Comparison of ENCODE assay signal across 8 cellular contexts in genomic region chr17:29622337-29623282, GRCh38. TPM values are rescaled to one million over a fixed set of nuclear protein-coding genes. Genes with fewer than 3 reads are reported as not detected.
A peak's percentile ranks its signal among the peaks of the same experiment; 100 is the strongest.
DNase-seq lines count a peak whose midpoint lies in the region; ATAC-seq and TF ChIP-seq lines count a peak whose summit lies in the region.

CORO6 (minus strand) TSS chr17:29622912; CDS start chr17:29621421, 1,491 bp downstream.

- H3K36me3 ChIP-seq in stomach, result peaks cover 0 to 4% (median 2%) of the 10 kb centered on the region in 4 donors

- 2 to 4% (median 4%) methylated on average over 37 to 77 of the region's 77 CpGs for WGBS in stomach, 5 donors

- no peaks in the 10 kb centered on the region for H3K27me3 ChIP-seq in mononuclear cell (ENCODE audit: insufficient read depth, low read length)
- H3K27me3 ChIP-seq in stomach, result peaks cover 0 to 20% (median 6%) of the 10 kb centered on the region in 3 donors

- no peak for TF ChIP-seq CTCF in stomach (IDR thresholded peaks at IDR 0.05)

- DNase-seq in CMK (ENCODE audit: low read depth) (peak; percentile 36), NCI-H345 (lab: John Stamatoyannopoulos, UW) (peak; percentile 59), epithelial cell of prostate (ENCODE audit: low read depth, low spot score) (no peak), stomach (peak; percentile 60)
- DNase-seq in activated CD8-positive, alpha-beta memory T cell treated with anti-CD3 and anti-CD28 coated beads, Interleukin-2, amount 50 U/mL, for 48 hours, result peak; percentile 91

- peak; percentile 42 for ATAC-seq in GM21737 (IDR thresholded peaks at IDR 0.05; ENCODE audit: unreplicated experiment)
- ATAC-seq in GM18858 (IDR thresholded peaks at IDR 0.05; ENCODE audit: unreplicated experiment), result no peak

- no peak for TF ChIP-seq EP300 in stomach (IDR thresholded peaks at IDR 0.05)

- H3K4me1 ChIP-seq in mononuclear cell (ENCODE audit: insufficient read depth, low read length) (peaks cover 26% of the 10 kb centered on the region), stomach (peaks cover 23 to 44% (median 30%) of the 10 kb centered on the region in 4 donors)

- H3K27ac ChIP-seq in epithelial cell of prostate, result peak within 1 kb of the TSS; percentile 80
- peak within 1 kb of the TSS in 4 of 5 donors; percentile 38 to 64 (median 42) for H3K27ac ChIP-seq in stomach

- intact Hi-C loops in stomach (cut with DNase I; ENCODE audit: low total_unique reads), result no loop called here

- H3K4me3 ChIP-seq in mononuclear cell (ENCODE audit: low read length), result peak within 1 kb of the TSS; percentile 36
- peak within 1 kb of the TSS; percentile 61 to 75 (median 64) for H3K4me3 ChIP-seq in stomach

- H3K9me3 ChIP-seq in mononuclear cell (ENCODE audit: low read depth, low read length) (no peaks in the 10 kb centered on the region), stomach (no peaks in the 10 kb centered on the region)

- no peak for TF ChIP-seq POLR2A in stomach (IDR thresholded peaks at IDR 0.05)

RNA-seq across cellular contexts. Expression of gene CORO6, which starts in this region (rescaled TPM):
- 0.31 TPM for total RNA-seq in mononuclear cell
- total RNA-seq in stomach, result 10 to 100 TPM in 4 of 5 donors, 1 to 10 TPM in 1; 6.4 to 53.1 (median 20.6) TPM
- 10 to 100 TPM in 1 of 3 donors, 1 to 10 TPM in 2; 1.1 to 17.5 (median 1.4) TPM for polyA plus RNA-seq in stomach
